3 cellular contexts compared by ENCODE assay signal in the genomic region with DNA sequence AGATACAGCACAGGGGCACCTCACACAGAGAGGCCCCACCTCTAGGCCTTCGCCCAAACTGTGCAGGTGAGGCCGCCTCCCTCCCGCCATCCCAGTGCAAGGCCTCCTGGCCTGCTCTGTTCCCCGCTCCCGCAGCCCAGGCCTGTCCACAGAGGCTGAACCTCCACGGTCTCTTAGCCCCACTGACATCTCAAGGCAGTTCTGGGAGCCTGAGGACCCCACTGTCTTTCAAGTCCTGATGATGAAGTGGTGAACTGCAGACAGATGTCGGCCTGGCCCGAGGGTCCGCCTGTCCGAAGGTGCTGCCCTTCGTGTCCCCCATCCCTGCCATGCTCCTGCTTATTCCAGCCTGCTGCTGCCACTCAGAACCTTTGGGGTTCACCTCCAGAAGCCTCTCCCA.
"Had no signal": no experiment of that assay in that cellular context is flagged by ENCODE, and none has a peak within 500 bp of the region (broad histone marks: within the 10 kb centered on the region; RNA-seq: fewer than 3 reads in every experiment).

No MANE protein-coding gene starts in this region.

- DNase-seq: GDM1, GF-D8 had no signal

- H3K4me3 ChIP-seq: GM12878 had no signal

- ATAC-seq: GM12878 had no signal
